8 cellular contexts compared by ENCODE assay signal in the genomic region with DNA sequence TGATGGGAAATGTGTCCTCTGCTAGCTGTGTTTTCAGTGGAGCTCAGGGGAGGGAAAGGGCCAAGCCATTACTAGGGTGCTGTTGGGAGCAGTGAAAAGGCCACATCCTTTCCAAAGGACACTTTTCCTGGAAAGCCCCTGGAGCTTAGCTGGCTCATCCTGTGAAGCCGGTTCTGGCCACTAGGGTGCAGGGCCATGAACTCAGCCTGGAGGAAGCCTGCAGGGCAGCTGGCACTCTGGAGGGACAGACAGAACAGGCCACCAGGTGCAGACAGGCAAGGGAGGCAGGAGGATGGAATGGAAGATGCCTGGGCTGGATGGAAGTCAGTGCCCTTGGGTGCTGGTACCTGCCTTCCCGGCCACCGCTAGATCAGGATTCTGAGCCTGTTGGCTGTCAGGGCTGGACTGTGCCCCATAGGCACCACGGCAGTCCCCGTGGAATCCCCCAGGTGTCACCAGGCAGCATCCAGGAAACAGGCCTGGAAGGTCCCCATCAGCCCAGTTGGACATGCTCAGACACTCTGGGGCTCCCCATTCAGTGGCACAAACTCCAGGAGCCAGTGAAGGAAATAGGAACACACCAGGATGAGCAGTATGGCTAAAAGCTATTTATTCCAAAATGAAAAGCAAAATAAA.
DNase-seq lines count a peak whose midpoint lies in the region; ATAC-seq and TF ChIP-seq lines count a peak whose summit lies in the region.

No MANE protein-coding gene starts in this region.

- no peaks in the 10 kb centered on the region for H3K4me1 Mint-ChIP-seq in HFFc6 (ENCODE audit: low read depth)
- no peaks in the 10 kb centered on the region for H3K4me1 Mint-ChIP-seq in activated T-helper 1 cell treated with anti-CD3 and anti-CD28 coated beads, Interleukin-12 subunit alpha, Interleukin-12 subunit beta, Interleukin-2, Interleukin-4 antibody, amounts not matched to agents 30 ng/mL and 10 ng/mL and 1 ng/mL, durations not matched to agents 14 hours and 24 hours and 36 hours (ENCODE audit: low read depth)

- peak; percentile 19 for DNase-seq in Caki2 (ENCODE audit: low read depth)
- no peak for DNase-seq in HFFc6
- peak; percentile 19 for DNase-seq in UCSD-AML1 (lab: John Stamatoyannopoulos, UW; ENCODE audit: unreplicated experiment)
- DNase-seq in left lobe of liver (ENCODE audit: low spot score): no peak
- no peak for DNase-seq in activated T-helper 1 cell treated with anti-CD3 and anti-CD28 coated beads, Interleukin-12 subunit alpha, Interleukin-12 subunit beta, Interleukin-2, Interleukin-4 antibody, amounts not matched to agents 30 ng/mL and 10 ng/mL and 1 ng/mL, durations not matched to agents 14 hours and 24 hours and 36 hours (ENCODE audit: low spot score)
- DNase-seq in activated naive CD4-positive, alpha-beta T cell treated with Interleukin-2 at 50 U/mL for 16 hours: no peak
- no peak for DNase-seq in NCI-H2171 (lab: John Stamatoyannopoulos, UW)

- in situ Hi-C loops in Caki2 (cut with HindIII; ENCODE audit: low pct_unique_long_range_greater_than_20kb, low sequenced_read_pairs): no loop called here

- no peaks in the 10 kb centered on the region for H3K36me3 Mint-ChIP-seq in HFFc6 (ENCODE audit: low read depth)
- H3K36me3 Mint-ChIP-seq in activated T-helper 1 cell treated with anti-CD3 and anti-CD28 coated beads, Interleukin-12 subunit alpha, Interleukin-12 subunit beta, Interleukin-2, Interleukin-4 antibody, amounts not matched to agents 30 ng/mL and 10 ng/mL and 1 ng/mL, durations not matched to agents 14 hours and 24 hours and 36 hours (ENCODE audit: low read depth): no peaks in the 10 kb centered on the region

- no peaks in the 10 kb centered on the region for H3K9me3 Mint-ChIP-seq in HFFc6
- H3K9me3 Mint-ChIP-seq in activated T-helper 1 cell treated with anti-CD3 and anti-CD28 coated beads, Interleukin-12 subunit alpha, Interleukin-12 subunit beta, Interleukin-2, Interleukin-4 antibody, amounts not matched to agents 30 ng/mL and 10 ng/mL and 1 ng/mL, durations not matched to agents 14 hours and 24 hours and 36 hours: no peaks in the 10 kb centered on the region

- peak; percentile 88 for ATAC-seq in left lobe of liver
- no peak for ATAC-seq in HG03095 (IDR thresholded peaks at IDR 0.05; ENCODE audit: unreplicated experiment)

- TF ChIP-seq CTCF in HFFc6 (IDR thresholded peaks at IDR 0.05): peak; percentile 68

- H3K27ac Mint-ChIP-seq in HFFc6: no peak overlapping the region
- no peak overlapping the region for H3K27ac Mint-ChIP-seq in activated T-helper 1 cell treated with anti-CD3 and anti-CD28 coated beads, Interleukin-12 subunit alpha, Interleukin-12 subunit beta, Interleukin-2, Interleukin-4 antibody, amounts not matched to agents 30 ng/mL and 10 ng/mL and 1 ng/mL, durations not matched to agents 14 hours and 24 hours and 36 hours

- no peak overlapping the region for H3K4me3 Mint-ChIP-seq in HFFc6
- H3K4me3 Mint-ChIP-seq in activated T-helper 1 cell treated with anti-CD3 and anti-CD28 coated beads, Interleukin-12 subunit alpha, Interleukin-12 subunit beta, Interleukin-2, Interleukin-4 antibody, amounts not matched to agents 30 ng/mL and 10 ng/mL and 1 ng/mL, durations not matched to agents 14 hours and 24 hours and 36 hours: no peak overlapping the region

- intact Hi-C loops in activated T-helper 1 cell treated with anti-CD3 and anti-CD28 coated beads, Interleukin-12 subunit alpha, Interleukin-12 subunit beta, Interleukin-2, Interleukin-4 antibody, amounts not matched to agents 30 ng/mL and 10 ng/mL and 1 ng/mL, durations not matched to agents 14 hours and 24 hours and 36 hours (cut with micrococcal nuclease): no loop called here

- peaks cover 17% of the 10 kb centered on the region for H3K27me3 Mint-ChIP-seq in HFFc6 (ENCODE audit: insufficient read depth)
- H3K27me3 Mint-ChIP-seq in activated T-helper 1 cell treated with anti-CD3 and anti-CD28 coated beads, Interleukin-12 subunit alpha, Interleukin-12 subunit beta, Interleukin-2, Interleukin-4 antibody, amounts not matched to agents 30 ng/mL and 10 ng/mL and 1 ng/mL, durations not matched to agents 14 hours and 24 hours and 36 hours (ENCODE audit: insufficient read depth): peaks cover 7% of the 10 kb centered on the region

Comparison
In these comparisons a context has a peak if more than half of its experiments do, and no peak if none do; other contexts are left out.
1. DNase-seq: peak in Caki2 (single experiment) and UCSD-AML1 (single experiment); none in HFFc6 (single experiment), left lobe of liver (single experiment), activated T-helper 1 cell treated with anti-CD3 and anti-CD28 coated beads, Interleukin-12 subunit alpha, Interleukin-12 subunit beta, Interleukin-2, Interleukin-4 antibody, amounts not matched to agents 30 ng/mL and 10 ng/mL and 1 ng/mL, durations not matched to agents 14 hours and 24 hours and 36 hours (single experiment), activated naive CD4-positive, alpha-beta T cell treated with Interleukin-2 at 50 U/mL for 16 hours (single experiment) and NCI-H2171 (single experiment).